ENCODE assay signal across 19 cellular contexts in the genomic region with DNA sequence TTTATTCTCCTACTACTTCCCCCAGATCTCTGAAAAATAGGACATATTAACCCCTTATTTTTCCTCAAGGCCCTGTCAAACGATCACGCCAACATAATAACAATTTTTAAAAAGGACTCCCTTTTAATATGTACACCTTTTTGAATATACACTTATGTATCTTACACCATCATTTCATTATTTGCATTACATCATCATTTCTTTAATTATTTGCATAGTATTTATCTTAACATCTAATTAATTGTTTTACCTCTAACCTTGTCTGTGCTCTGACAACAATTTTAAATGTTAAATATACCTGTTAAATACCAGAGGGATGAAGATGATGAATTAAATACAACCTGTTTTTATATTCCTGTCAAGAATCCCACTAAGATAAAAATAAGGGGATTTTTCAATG.
DNase-seq lines count a peak whose midpoint lies in the region; ATAC-seq, FAIRE-seq and TF ChIP-seq lines count a peak whose summit lies in the region.
"Had no signal": no experiment of that assay in that cellular context is flagged by ENCODE, and none has a peak within 500 bp of the region (broad histone marks: within the 10 kb centered on the region; RNA-seq: fewer than 3 reads in every experiment).

No MANE protein-coding gene starts in this region.

- H3K27me3 Mint-ChIP-seq in activated CD8-positive, alpha-beta memory T cell treated with anti-CD3 and anti-CD28 coated beads, Interleukin-2, amount 10 ng/mL, durations not matched to agents 7 days and 5 days, result no peaks in the 10 kb centered on the region
- H3K27me3 Mint-ChIP-seq in endothelial cell (ENCODE audit: unreplicated experiment), result no peaks in the 10 kb centered on the region
- H3K27me3 Mint-ChIP-seq: CD4-positive, CD25-positive, alpha-beta regulatory T cell had no signal

- no peaks in the 10 kb centered on the region for H4K20me1 ChIP-seq in GM12878 (ENCODE audit: control insufficient read depth, insufficient read depth)
- H4K20me1 ChIP-seq: BLaER1 had no signal

- no peak overlapping the region for H3K4me2 ChIP-seq in A549
- no peak overlapping the region for H3K4me2 ChIP-seq in GM12878 (ENCODE audit: control insufficient read depth, insufficient read depth)
- H3K4me2 ChIP-seq: BLaER1, GM23338 had no signal

- no peaks in the 10 kb centered on the region for H3K36me3 ChIP-seq in HEK293 (ENCODE audit: control insufficient read depth in 2 of 2, insufficient read depth in 1 of 2, low read length in 2 of 2)
- H3K36me3 ChIP-seq in GM12878 (ENCODE audit: control insufficient read depth in 2 of 2, insufficient read depth in 2 of 2, low read length in 1 of 2), result no peaks in the 10 kb centered on the region
- H3K36me3 ChIP-seq: BLaER1 had no signal

- ATAC-seq in A549 (no peak), GM12878 (no peak), GM21390 (IDR thresholded peaks at IDR 0.05; ENCODE audit: unreplicated experiment) (no peak)
- ATAC-seq in activated CD8-positive, alpha-beta memory T cell treated with anti-CD3 and anti-CD28 coated beads, Interleukin-2, amount 10 ng/mL, durations not matched to agents 7 days and 5 days, result no peak
- ATAC-seq: CD8-positive, alpha-beta T cell; GM23338; HCT116 had no signal

- no peaks in the 10 kb centered on the region for H3K27me3 ChIP-seq in GM12878 (replicated peaks in 1 of 2; ENCODE audit: control insufficient read depth in 2 of 2, insufficient read depth in 2 of 2, low read length in 1 of 2)
- H3K27me3 ChIP-seq: BLaER1 had no signal

- H3K9me3 ChIP-seq in A549 (no peaks in the 10 kb centered on the region), HEK293 (ENCODE audit: control insufficient read depth, insufficient read depth, low read depth, low read length) (no peaks in the 10 kb centered on the region), GM12878 (replicated peaks; ENCODE audit: control insufficient read depth, insufficient read depth, low read length) (no peaks in the 10 kb centered on the region)
- H3K9me3 ChIP-seq: BLaER1, Caco-2 had no signal

- peaks cover 22% of the 10 kb centered on the region for H3K36me3 Mint-ChIP-seq in activated CD8-positive, alpha-beta memory T cell treated with anti-CD3 and anti-CD28 coated beads, Interleukin-2, amount 10 ng/mL, durations not matched to agents 7 days and 5 days
- H3K36me3 Mint-ChIP-seq in endothelial cell (ENCODE audit: low read depth, unreplicated experiment), result no peaks in the 10 kb centered on the region
- H3K36me3 Mint-ChIP-seq: CD4-positive, CD25-positive, alpha-beta regulatory T cell; CD8-positive, alpha-beta T cell had no signal

- H3K79me2 ChIP-seq in GM12878 (ENCODE audit: control insufficient read depth, insufficient read depth, low read length), result no peaks in the 10 kb centered on the region

- peaks cover 2% of the 10 kb centered on the region for H3K9me3 Mint-ChIP-seq in activated CD8-positive, alpha-beta memory T cell treated with anti-CD3 and anti-CD28 coated beads, Interleukin-2, amount 10 ng/mL, durations not matched to agents 7 days and 5 days (ENCODE audit: low read depth)
- no peaks in the 10 kb centered on the region for H3K9me3 Mint-ChIP-seq in endothelial cell (ENCODE audit: unreplicated experiment)
- H3K9me3 Mint-ChIP-seq: CD4-positive, CD25-positive, alpha-beta regulatory T cell; CD8-positive, alpha-beta T cell; GM23338; H9; HFFc6 had no signal

- in situ Hi-C loops in GM12878 (cut with MboI), result no loop called here

- H3K27ac ChIP-seq in A549, result no peak overlapping the region
- no peak overlapping the region for H3K27ac ChIP-seq in HEK293 (ENCODE audit: extremely low read depth, low read depth, low read length)
- H3K27ac ChIP-seq in GM12878 (ENCODE audit: control insufficient read depth, insufficient read depth), result no peak overlapping the region
- H3K27ac ChIP-seq: BLaER1, C4-2B had no signal

- no peak for DNase-seq in A549 (ENCODE audit: low read depth in 1 of 2, low spot score in 1 of 2)
- DNase-seq in GM12878 (ENCODE audit: low read depth, low spot score), result no peak
- no peak for DNase-seq in activated CD8-positive, alpha-beta memory T cell treated with anti-CD3 and anti-CD28 coated beads, Interleukin-2, amount 10 ng/mL, durations not matched to agents 7 days and 5 days
- DNase-seq in endothelial cell (ENCODE audit: low spot score), result no peak
- DNase-seq: Caco-2; CD4-positive, CD25-positive, alpha-beta regulatory T cell; CD8-positive, alpha-beta T cell; DMS153; DND-41; H9; HFFc6 had no signal

- FAIRE-seq in A549 (lab: Jason Lieb, UNC) (peak; percentile 13), GM12878 (lab: Jason Lieb, UNC) (no peak)
- FAIRE-seq: G401.6 had no signal

- RAD21 ChIA-PET in GM12878 (lab: Charles Lee; ENCODE audit: unreplicated experiment), result no interaction called here

- 41% methylated on average over 2 of the region's 2 CpGs for WGBS in A549 (ENCODE audit: missing lambda C conversion rate)
- WGBS in GM12878 (ENCODE audit: insufficient coverage, insufficient replicate concordance, low lambda C conversion rate, missing lambda C conversion rate), result 100% methylated on average over 2 of the region's 2 CpGs

- H3K4me3 ChIP-seq in A549 (no peak overlapping the region), HEK293 (ENCODE audit: low read depth, low read length) (no peak overlapping the region), GM12878 (no peak overlapping the region)
- H3K4me3 ChIP-seq: BLaER1, GM23338 had no signal

- CTCF ChIA-PET in A549 (lab: Yijun Ruan, JAX), result no interaction called here
- CTCF ChIA-PET in HEK293 (lab: Yijun Ruan, JAX), result no interaction called here
- CTCF ChIA-PET in GM12878 (lab: Yijun Ruan, JAX), result no interaction called here
- CTCF ChIA-PET in activated CD8-positive, alpha-beta memory T cell treated with anti-CD3 and anti-CD28 coated beads, Interleukin-2, amount 10 ng/mL, durations not matched to agents 7 days and 5 days (lab: Charles Lee), result no interaction called here

- SMC1A ChIA-PET in GM12878 (lab: Charles Lee; ENCODE audit: uncharacterized antibody, unreplicated experiment), result interaction anchor here (5.4 to 6.3 kb wide), 2 partner anchors 10 to 13 kb away, joined by 46 to 120 read pairs; no protein-coding TSS in a partner anchor

- TF ChIP-seq RAD21 in A549 (conservative IDR thresholded peaks at IDR 0.05 in 1 of 2, IDR thresholded peaks at IDR 0.05 in 1 of 2) (no peak), GM12878 (IDR thresholded peaks at IDR 0.05; ENCODE audit: insufficient read depth, low read depth, low read length) (no peak)

- no TSS peak for BruUV-seq in GM12878 (replicated peaks; lab: Mats Ljungman, UMichigan)

- POLR2A ChIA-PET in A549 (lab: Yijun Ruan, JAX), result no interaction called here
- POLR2A ChIA-PET in HEK293 (lab: Yijun Ruan, JAX), result no interaction called here
- POLR2A ChIA-PET in GM12878 (lab: Charles Lee), result no interaction called here

- intact Hi-C loops in GM12878 (cut with micrococcal nuclease; ENCODE audit: unreplicated experiment), result no loop called here

- TF ChIP-seq EP300 in A549 (IDR thresholded peaks at IDR 0.05), result no peak
- TF ChIP-seq EP300 in GM12878 (IDR thresholded peaks at IDR 0.05; ENCODE audit: borderline replicate concordance in 1 of 2, control insufficient read depth in 1 of 2, low read depth in 2 of 2, low read length in 2 of 2), result no peak

- no peak overlapping the region for H2AFZ ChIP-seq in GM12878 (ENCODE audit: control insufficient read depth, low read depth, low read length)
- H2AFZ ChIP-seq: GM23338 had no signal

- no peak overlapping the region for H3K27ac Mint-ChIP-seq in activated CD8-positive, alpha-beta memory T cell treated with anti-CD3 and anti-CD28 coated beads, Interleukin-2, amount 10 ng/mL, durations not matched to agents 7 days and 5 days
- no peak overlapping the region for H3K27ac Mint-ChIP-seq in endothelial cell (ENCODE audit: unreplicated experiment)
- H3K27ac Mint-ChIP-seq: B cell; CD4-positive, CD25-positive, alpha-beta regulatory T cell; CD8-positive, alpha-beta T cell; GM23338; H9; HFFc6 had no signal

- H3K4me1 ChIP-seq in A549 (no peaks in the 10 kb centered on the region), HEK293 (ENCODE audit: control insufficient read depth, insufficient read depth, low read length) (no peaks in the 10 kb centered on the region; the same call in none of the 2 replicates), GM12878 (ENCODE audit: control insufficient read depth, insufficient read depth, low read length) (peaks cover 7% of the 10 kb centered on the region; the same call in 1 of the 2 replicates)
- H3K4me1 ChIP-seq: BLaER1, Caco-2 had no signal

- H3K4me1 Mint-ChIP-seq in activated CD8-positive, alpha-beta memory T cell treated with anti-CD3 and anti-CD28 coated beads, Interleukin-2, amount 10 ng/mL, durations not matched to agents 7 days and 5 days, result peaks cover 20% of the 10 kb centered on the region
- peaks cover 3% of the 10 kb centered on the region for H3K4me1 Mint-ChIP-seq in endothelial cell (ENCODE audit: unreplicated experiment)
- H3K4me1 Mint-ChIP-seq: GM23338, H9 had no signal

- no peak for TF ChIP-seq POLR2A in A549 (IDR thresholded peaks at IDR 0.05; ENCODE audit: low read length)
- TF ChIP-seq POLR2A in GM12878 (IDR thresholded peaks at IDR 0.05; ENCODE audit: low read depth, low read length), result no peak

- TF ChIP-seq CTCF in A549 (IDR thresholded peaks at IDR 0.05) (no peak), HEK293 (tag by site-specific recombination; IDR thresholded peaks at IDR 0.05) (no peak), GM12878 (IDR thresholded peaks at IDR 0.05 in 2 of 3, conservative IDR thresholded peaks at IDR 0.05 in 1 of 3; ENCODE audit: control insufficient read depth in 2 of 3, extremely low read depth in 1 of 3, insufficient read depth in 1 of 3, low read depth in 3 of 3, low read length in 3 of 3) (no peak), endothelial cell (IDR thresholded peaks at IDR 0.05; ENCODE audit: unreplicated experiment) (no peak)

- H3K9ac ChIP-seq in GM12878 (ENCODE audit: control insufficient read depth, insufficient read depth, low read length), result no peak overlapping the region
- H3K9ac ChIP-seq: BLaER1 had no signal

- H3K4me3 Mint-ChIP-seq in activated CD8-positive, alpha-beta memory T cell treated with anti-CD3 and anti-CD28 coated beads, Interleukin-2, amount 10 ng/mL, durations not matched to agents 7 days and 5 days, result no peak overlapping the region
- no peak overlapping the region for H3K4me3 Mint-ChIP-seq in endothelial cell (ENCODE audit: unreplicated experiment)
- H3K4me3 Mint-ChIP-seq: B cell; CD4-positive, CD25-positive, alpha-beta regulatory T cell; CD8-positive, alpha-beta T cell; GM23338; H9; HFFc6 had no signal

TF ChIP-seq in GM12878, 131 proteins besides CTCF, POLR2A, EP300 and RAD21:
- peak; percentile 37; the same call in 1 of the 2 replicates for TF ChIP-seq ATF7 (IDR thresholded peaks at IDR 0.05; ENCODE audit: low read depth)
- no peak for TF ChIP-seq SIX5 (IDR thresholded peaks at IDR 0.05; ENCODE audit: low read depth, low read length, severe bottlenecking)
